ENCODE assay signal across 19 cellular contexts in the genomic region with DNA sequence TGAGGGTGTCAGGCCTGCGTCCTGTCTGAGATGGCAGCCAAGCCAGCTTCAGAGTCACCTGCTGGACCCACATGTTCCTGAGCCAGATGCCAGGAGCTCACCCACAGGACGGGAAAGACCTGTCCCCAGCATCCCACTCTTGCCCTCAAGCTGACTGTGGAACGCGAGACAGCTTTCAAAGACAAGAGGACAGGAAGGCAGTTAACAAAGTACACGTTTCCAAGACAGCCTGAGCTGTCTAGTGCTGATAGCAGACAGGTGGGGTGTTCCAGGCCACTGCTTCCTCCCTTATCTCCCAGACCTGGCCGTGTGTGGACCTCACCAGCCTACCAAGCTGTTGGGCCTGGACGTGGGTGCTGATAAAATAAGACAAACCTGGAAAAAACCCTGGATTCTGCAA. TPM values are rescaled to one million over a fixed set of nuclear protein-coding genes. Genes with fewer than 3 reads are reported as not detected.
A peak's percentile ranks its signal among the peaks of the same experiment; 100 is the strongest.
DNase-seq lines count a peak whose midpoint lies in the region; ATAC-seq, FAIRE-seq and TF ChIP-seq lines count a peak whose summit lies in the region.
"Had no signal": no experiment of that assay in that cellular context is flagged by ENCODE, and none has a peak within 500 bp of the region (broad histone marks: within the 10 kb centered on the region; RNA-seq: fewer than 3 reads in every experiment).

No MANE protein-coding gene starts in this region.

- no peak overlapping the region for H2AFZ ChIP-seq in GM23338

- no peaks in the 10 kb centered on the region for H3F3A ChIP-seq in GM23338 (replicated peaks; ENCODE audit: low read depth)

- H3K36me3 Mint-ChIP-seq in GM23338 (ENCODE audit: low read depth): peaks cover 48% of the 10 kb centered on the region
- H3K36me3 Mint-ChIP-seq in endothelial cell (ENCODE audit: low read depth, unreplicated experiment): peaks cover 4% of the 10 kb centered on the region
- H3K36me3 Mint-ChIP-seq: naive thymus-derived CD4-positive, alpha-beta T cell had no signal

- 0 out of 2 replicates have a peak overlapping the region, but pooled peaks have one; percentile 61 for H3K4me2 ChIP-seq in GM23338

- H3K4me1 Mint-ChIP-seq in GM23338 (peaks cover 24% of the 10 kb centered on the region), endothelial cell (ENCODE audit: unreplicated experiment) (peaks cover 15% of the 10 kb centered on the region)

- peaks cover 5% of the 10 kb centered on the region; the same call in 1 of the 2 replicates for H3K36me3 ChIP-seq in GM23338 (ENCODE audit: insufficient read depth)
- H3K36me3 ChIP-seq in RWPE2 (ENCODE audit: low read depth): peaks cover 52% of the 10 kb centered on the region
- H3K36me3 ChIP-seq in pancreas: peaks cover 0 to 10% (median 3%) of the 10 kb centered on the region in 3 donors

- no peaks in the 10 kb centered on the region for H3K79me2 ChIP-seq in GM23338 (replicated peaks; ENCODE audit: insufficient read depth)

- H3K9me3 Mint-ChIP-seq in GM23338 (no peaks in the 10 kb centered on the region; the same call in 2 of the 3 replicates), endothelial cell (ENCODE audit: unreplicated experiment) (no peaks in the 10 kb centered on the region)
- H3K9me3 Mint-ChIP-seq: activated T-cell treated with anti-CD3 and anti-CD28 coated beads, Interleukin-2, amount 50 U/mL, for 24 hours; naive thymus-derived CD4-positive, alpha-beta T cell had no signal

- H3K4me1 ChIP-seq in GM23338 (ENCODE audit: insufficient read depth) (peaks cover 16% of the 10 kb centered on the region), RWPE2 (ENCODE audit: insufficient read depth, poor library complexity, severe bottlenecking) (peaks cover 25% of the 10 kb centered on the region), pancreas (peaks cover 0 to 6% (median 0%) of the 10 kb centered on the region in 3 donors)

- 35 to 36% methylated on average over 7 of the region's 7 CpGs for WGBS in pancreas, 2 donors

- H3K27ac ChIP-seq in GM23338 (ENCODE audit: low read depth) (no peak overlapping the region), RWPE2 (ENCODE audit: poor library complexity, severe bottlenecking) (peak overlapping the region; percentile 84), pancreas (peak overlapping the region in 1 of 4 donors; percentile 12)
- H3K27ac ChIP-seq: left lung had no signal

- no peaks in the 10 kb centered on the region for H3K27me3 Mint-ChIP-seq in GM23338 (ENCODE audit: insufficient read depth, low read depth, poor library complexity)
- H3K27me3 Mint-ChIP-seq in endothelial cell (ENCODE audit: unreplicated experiment): peaks cover 4% of the 10 kb centered on the region
- H3K27me3 Mint-ChIP-seq: activated T-cell treated with anti-CD3 and anti-CD28 coated beads, Interleukin-2, amount 50 U/mL, for 24 hours; naive thymus-derived CD4-positive, alpha-beta T cell had no signal

- FAIRE-seq in pancreas (lab: Jason Lieb, UNC): no peak
- FAIRE-seq: GM18507 had no signal

- TF ChIP-seq CTCF in GM23338 (conservative IDR thresholded peaks at IDR 0.05; ENCODE audit: low read depth in 2 of 2): no peak
- TF ChIP-seq CTCF in RWPE2 (IDR thresholded peaks at IDR 0.05; ENCODE audit: poor library complexity, severe bottlenecking): no peak
- TF ChIP-seq CTCF in endothelial cell (IDR thresholded peaks at IDR 0.05; ENCODE audit: unreplicated experiment): no peak
- TF ChIP-seq CTCF in pancreas (IDR thresholded peaks at IDR 0.05): no peak

- H3K4me3 ChIP-seq in GM23338: no peak overlapping the region
- H3K4me3 ChIP-seq in RWPE2 (ENCODE audit: severe bottlenecking): no peak overlapping the region
- H3K4me3 ChIP-seq in pancreas: no peak overlapping the region
- H3K4me3 ChIP-seq: left lung, transverse colon had no signal

- H3K9me3 ChIP-seq in RWPE2 (ENCODE audit: severe bottlenecking): no peaks in the 10 kb centered on the region
- H3K9me3 ChIP-seq in pancreas: no peaks in the 10 kb centered on the region
- H3K9me3 ChIP-seq: left lung, transverse colon had no signal

- no peak overlapping the region for H3K4me3 Mint-ChIP-seq in GM23338
- H3K4me3 Mint-ChIP-seq in endothelial cell (ENCODE audit: unreplicated experiment): no peak overlapping the region
- H3K4me3 Mint-ChIP-seq: activated T-cell treated with anti-CD3 and anti-CD28 coated beads, Interleukin-2, amount 50 U/mL, for 24 hours; naive thymus-derived CD4-positive, alpha-beta T cell had no signal

- no peaks in the 10 kb centered on the region for H3K9me2 ChIP-seq in GM23338 (ENCODE audit: insufficient read depth)

- H3K27ac Mint-ChIP-seq in GM23338 (no peak overlapping the region), endothelial cell (ENCODE audit: unreplicated experiment) (peak overlapping the region; percentile 76)
- H3K27ac Mint-ChIP-seq: activated T-cell treated with anti-CD3 and anti-CD28 coated beads, Interleukin-2, amount 50 U/mL, for 24 hours had no signal

- H3K27me3 ChIP-seq in GM23338 (ENCODE audit: insufficient read depth): no peaks in the 10 kb centered on the region
- H3K27me3 ChIP-seq in RWPE2 (ENCODE audit: insufficient read depth, poor library complexity, severe bottlenecking): no peaks in the 10 kb centered on the region
- H3K27me3 ChIP-seq in pancreas: no peaks in the 10 kb centered on the region
- H3K27me3 ChIP-seq: left lung, transverse colon had no signal

- ATAC-seq in GM23338 (no peak; the same call in 2 of the 3 replicates), RWPE2 (ENCODE audit: low read depth) (no peak), pancreas (peak; percentile 14 to 58 (median 44)), GM18909 (IDR thresholded peaks at IDR 0.05; ENCODE audit: poor library complexity, unreplicated experiment) (no peak), left colon (no peak), GM18873 (IDR thresholded peaks at IDR 0.05; ENCODE audit: low FRiP score, unreplicated experiment) (no peak)
- ATAC-seq: naive thymus-derived CD4-positive, alpha-beta T cell had no signal

- DNase-seq in GM23338 (ENCODE audit: low spot score) (no peak), RWPE2 (ENCODE audit: low spot score) (no peak), endothelial cell (ENCODE audit: low spot score) (no peak), pancreas (no peak), left colon (no peak)
- DNase-seq in stimulated activated CD4-positive, alpha-beta T cell treated with anti-CD3 and anti-CD28 coated beads, Interleukin-4, amount 100 ng/mL, for 4 hours: no peak
- DNase-seq: activated CD4-positive, alpha-beta T cell treated with anti-CD3 and anti-CD28 coated beads, Interleukin-2, amount 50 U/mL, for 4 hours; activated T-cell treated with anti-CD3 and anti-CD28 coated beads, Interleukin-2, amount 50 U/mL, for 24 hours; cortex of kidney; left lung; naive thymus-derived CD4-positive, alpha-beta T cell; retina; stimulated activated CD4-positive, alpha-beta T cell treated with anti-CD3 and anti-CD28 coated beads, Interleukin-2, amount 100 ng/mL, for 48 hours; T-helper 2 cell; transverse colon had no signal

- H4K20me1 ChIP-seq in GM23338 (replicated peaks; ENCODE audit: insufficient read depth): peaks cover 5% of the 10 kb centered on the region; the same call in 1 of the 2 replicates

- intact Hi-C loops in pancreas (cut with DNase I) (no loop called here), left colon (cut with DNase I, micrococcal nuclease) (no loop called here)

TF ChIP-seq in GM23338, 12 proteins besides CTCF, POLR2A, EP300 and RAD21 (continues in another document):
- TF ChIP-seq, protein P1, sequence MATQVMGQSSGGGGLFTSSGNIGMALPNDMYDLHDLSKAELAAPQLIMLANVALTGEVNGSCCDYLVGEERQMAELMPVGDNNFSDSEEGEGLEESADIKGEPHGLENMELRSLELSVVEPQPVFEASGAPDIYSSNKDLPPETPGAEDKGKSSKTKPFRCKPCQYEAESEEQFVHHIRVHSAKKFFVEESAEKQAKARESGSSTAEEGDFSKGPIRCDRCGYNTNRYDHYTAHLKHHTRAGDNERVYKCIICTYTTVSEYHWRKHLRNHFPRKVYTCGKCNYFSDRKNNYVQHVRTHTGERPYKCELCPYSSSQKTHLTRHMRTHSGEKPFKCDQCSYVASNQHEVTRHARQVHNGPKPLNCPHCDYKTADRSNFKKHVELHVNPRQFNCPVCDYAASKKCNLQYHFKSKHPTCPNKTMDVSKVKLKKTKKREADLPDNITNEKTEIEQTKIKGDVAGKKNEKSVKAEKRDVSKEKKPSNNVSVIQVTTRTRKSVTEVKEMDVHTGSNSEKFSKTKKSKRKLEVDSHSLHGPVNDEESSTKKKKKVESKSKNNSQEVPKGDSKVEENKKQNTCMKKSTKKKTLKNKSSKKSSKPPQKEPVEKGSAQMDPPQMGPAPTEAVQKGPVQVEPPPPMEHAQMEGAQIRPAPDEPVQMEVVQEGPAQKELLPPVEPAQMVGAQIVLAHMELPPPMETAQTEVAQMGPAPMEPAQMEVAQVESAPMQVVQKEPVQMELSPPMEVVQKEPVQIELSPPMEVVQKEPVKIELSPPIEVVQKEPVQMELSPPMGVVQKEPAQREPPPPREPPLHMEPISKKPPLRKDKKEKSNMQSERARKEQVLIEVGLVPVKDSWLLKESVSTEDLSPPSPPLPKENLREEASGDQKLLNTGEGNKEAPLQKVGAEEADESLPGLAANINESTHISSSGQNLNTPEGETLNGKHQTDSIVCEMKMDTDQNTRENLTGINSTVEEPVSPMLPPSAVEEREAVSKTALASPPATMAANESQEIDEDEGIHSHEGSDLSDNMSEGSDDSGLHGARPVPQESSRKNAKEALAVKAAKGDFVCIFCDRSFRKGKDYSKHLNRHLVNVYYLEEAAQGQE (IDR thresholded peaks at IDR 0.05; ENCODE audit: unreplicated experiment): no peak

RNA-seq across cellular contexts. Expression of a gene that starts 13.2 kb away (rescaled TPM):
- 16.4 and 20.0 TPM in 2 replicates for total RNA-seq in GM23338 (2014; rRNA removed; shearing (Covaris generic))
- polyA plus RNA-seq in GM23338 (2016; fragmentation: Nextera tagmentation; extraction: Ambion mirVana): 16.6 and 17.5 TPM in 2 replicates
- 268 TPM for total RNA-seq in endothelial cell (ENCODE audit: unreplicated experiment)
- total RNA-seq in pancreas: 10 to 100 TPM in 1 of 6 donors, 1 to 10 TPM in 4, under 1 TPM in 1; 0.79 to 20.8 (median 2.6) TPM
- polyA plus RNA-seq in pancreas: 1 to 10 TPM; 4.3 to 4.8 TPM
- total RNA-seq in left colon: 1 to 10 TPM; 3.4 to 6.7 TPM

RNA-seq across cellular contexts. Expression of a gene that starts 38.5 kb away (rescaled TPM):
- total RNA-seq in GM23338 (2014; rRNA removed; shearing (Covaris generic)): not detected in 2 replicates
- polyA plus RNA-seq in GM23338 (2016; fragmentation: Nextera tagmentation; extraction: Ambion mirVana) (not detected in 2 replicates), pancreas (under 1 TPM; 0.21 to 0.65 TPM)
- total RNA-seq in endothelial cell (ENCODE audit: unreplicated experiment) (2.1 TPM), pancreas (under 1 TPM in 1 of 6 donors, not detected in 5; 0.84 TPM), left colon (not detected)
- total RNA-seq: fibroblast of lung had no signal
- polyA plus RNA-seq: fibroblast of lung; naive thymus-derived CD4-positive, alpha-beta T cell had no signal

RNA-seq across cellular contexts. Expression of a gene that starts 51.5 kb away (rescaled TPM):
- 1.4 TPM in 1 of 2 replicates, not detected in the other for total RNA-seq in GM23338 (2014; rRNA removed; shearing (Covaris generic))
- polyA plus RNA-seq in GM23338 (2016; fragmentation: Nextera tagmentation; extraction: Ambion mirVana): 1.8 and 1.9 TPM in 2 replicates
- total RNA-seq in endothelial cell (ENCODE audit: unreplicated experiment): 8.3 TPM
- 1 to 10 TPM in 3 of 6 donors, under 1 TPM in 3; 0.65 to 3.9 (median 1.5) TPM for total RNA-seq in pancreas
- polyA plus RNA-seq in pancreas: under 1 TPM; 0.28 to 0.46 TPM
- 1 to 10 TPM; 3.4 to 4.9 TPM for total RNA-seq in left colon

Comparison
In these comparisons a context has a peak if more than half of its experiments do, and no peak if none do; other contexts are left out.
1. ATAC-seq: peak in pancreas (4 of 4); none in GM23338 (single experiment), RWPE2 (single experiment), GM18909 (single experiment), left colon (single experiment) and GM18873 (single experiment).
2. RNA of a gene that starts 13.2 kb away (total RNA-seq): 268 TPM in endothelial cell (single experiment); 16.4 to 20.0 TPM in GM23338, 3.4 to 6.7 TPM in left colon and 0.79 to 20.8 TPM in pancreas; every median in the first group is over 10 times any median in the second.